Comparison of ENCODE assay signal across 1 cellular context in the genomic region with DNA sequence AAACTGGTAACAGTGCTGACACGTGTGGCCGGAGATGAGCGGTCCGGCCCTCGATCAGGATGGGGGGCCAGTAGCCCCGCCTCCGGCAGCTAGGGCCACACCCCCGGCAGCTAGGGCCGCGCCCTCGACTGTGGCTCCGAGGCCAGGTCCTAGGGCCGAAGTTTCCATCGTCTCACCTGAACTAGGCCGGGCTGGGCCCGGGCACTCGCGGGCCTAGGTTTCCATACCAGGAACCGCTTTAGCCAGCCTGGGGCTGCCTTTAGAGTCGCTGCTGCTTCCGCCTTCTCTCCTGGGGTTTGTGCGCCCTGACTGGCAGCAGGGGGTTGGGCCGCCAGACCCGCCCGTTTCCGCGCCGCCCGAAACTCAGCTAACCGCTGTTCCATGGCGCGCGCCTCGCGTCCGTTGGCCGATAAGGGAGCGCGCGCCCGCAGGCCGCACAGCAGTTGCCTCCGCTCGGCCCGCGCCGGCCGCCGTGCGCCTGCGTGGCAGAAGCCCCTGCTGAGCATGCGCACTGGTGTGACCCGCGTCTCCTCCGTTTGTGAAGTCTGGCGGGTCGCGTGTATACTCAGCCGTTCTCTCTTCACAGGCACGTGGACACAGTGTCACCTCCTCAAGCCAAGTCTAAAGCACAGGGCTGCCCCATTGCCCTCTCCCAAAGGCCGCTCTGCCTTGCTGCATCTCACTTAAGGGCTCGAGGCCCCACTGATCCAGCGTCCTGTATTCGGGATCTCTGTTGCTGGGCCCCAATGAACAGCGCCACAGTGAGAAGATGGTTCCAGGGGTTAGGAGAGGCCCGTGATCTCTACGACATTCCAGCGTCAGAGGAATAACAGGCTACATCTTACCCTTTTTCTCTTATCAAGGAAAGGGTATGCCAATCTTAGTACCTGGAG.
TF ChIP-seq lines count a peak whose summit lies in the region.

Gene SAYSD1, minus strand, starts transcription at position 480 of the 893 bp plus-strand sequence. Its CDS starts 97 bp downstream, at position 383.

TF ChIP-seq in HepG2, 621 proteins besides CTCF, POLR2A, EP300 and RAD21 (continued from another document and continues in another):
- TF ChIP-seq MLXIP (CRISPR knock-in tag; IDR thresholded peaks at IDR 0.05; ENCODE audit: borderline replicate concordance) (no peak; the same call in 1 of the 2 replicates), ZNF101 (CRISPR knock-in tag; IDR thresholded peaks at IDR 0.05; ENCODE audit: borderline replicate concordance, low read depth) (peak; percentile 57; the same call in 1 of the 2 replicates), ZFP36L2 (CRISPR knock-in tag; IDR thresholded peaks at IDR 0.05) (no peak), KLF12 (CRISPR knock-in tag; IDR thresholded peaks at IDR 0.05; ENCODE audit: borderline replicate concordance) (peak; percentile 76), NFIB (CRISPR knock-in tag; IDR thresholded peaks at IDR 0.05; ENCODE audit: borderline replicate concordance) (no peak), ZFP36L1 (CRISPR knock-in tag; IDR thresholded peaks at IDR 0.05) (peak; percentile 99), AGO1 (IDR thresholded peaks at IDR 0.05; ENCODE audit: low read depth, low read length, poor library complexity, severe bottlenecking) (peak; percentile 52), MTA1 (CRISPR knock-in tag; IDR thresholded peaks at IDR 0.05; ENCODE audit: borderline replicate concordance) (no peak), PAWR (CRISPR knock-in tag; IDR thresholded peaks at IDR 0.05; ENCODE audit: borderline replicate concordance) (peak; percentile 87; the same call in 1 of the 2 replicates), ZNF30 (CRISPR knock-in tag; IDR thresholded peaks at IDR 0.05) (peak; percentile 99), MAFF (IDR thresholded peaks at IDR 0.05; ENCODE audit: low read depth, low read length) (no peak), SP1 (IDR thresholded peaks at IDR 0.05) (no peak), SP1 (CRISPR knock-in tag; IDR thresholded peaks at IDR 0.05) (0 out of 2 replicates have a peak, but pooled peaks have one; percentile 38), ZNF33B (CRISPR knock-in tag; IDR thresholded peaks at IDR 0.05) (peak; percentile 88; the same call in 1 of the 2 replicates), DPF2 (CRISPR knock-in tag; IDR thresholded peaks at IDR 0.05; ENCODE audit: borderline replicate concordance, low read depth) (no peak), PAX8 (CRISPR knock-in tag; IDR thresholded peaks at IDR 0.05; ENCODE audit: borderline replicate concordance) (peak; percentile 28; the same call in 1 of the 2 replicates), DRAP1 (CRISPR knock-in tag; IDR thresholded peaks at IDR 0.05) (peak; percentile 51; the same call in 1 of the 2 replicates), ZNF432 (CRISPR knock-in tag; IDR thresholded peaks at IDR 0.05; ENCODE audit: borderline replicate concordance) (no peak), ZNF7 (CRISPR knock-in tag; IDR thresholded peaks at IDR 0.05) (no peak; the same call in 1 of the 2 replicates), ZMAT5 (CRISPR knock-in tag; IDR thresholded peaks at IDR 0.05; ENCODE audit: borderline replicate concordance, low read depth) (no peak), HMG20B (CRISPR knock-in tag; conservative IDR thresholded peaks at IDR 0.05) (peak; percentile 55; the same call in 1 of the 2 replicates), ZBTB14 (CRISPR knock-in tag; IDR thresholded peaks at IDR 0.05) (peak; percentile 98), ZNF776 (CRISPR knock-in tag; IDR thresholded peaks at IDR 0.05) (peak; percentile 97; the same call in 1 of the 2 replicates), CHCHD3 (CRISPR knock-in tag; IDR thresholded peaks at IDR 0.05) (peak; percentile 99), NFATC3 (CRISPR knock-in tag; IDR thresholded peaks at IDR 0.05) (peak; percentile 85), RFX1 (IDR thresholded peaks at IDR 0.05) (no peak), ZMYM4 (CRISPR knock-in tag; IDR thresholded peaks at IDR 0.05) (peak; percentile 93), GLMP (CRISPR knock-in tag; IDR thresholded peaks at IDR 0.05; ENCODE audit: borderline replicate concordance) (no peak), WIZ (CRISPR knock-in tag; IDR thresholded peaks at IDR 0.05) (peak; percentile 78), U2AF2 (IDR thresholded peaks at IDR 0.05; ENCODE audit: low read depth, low read length) (no peak), SAFB2 (CRISPR knock-in tag; IDR thresholded peaks at IDR 0.05; ENCODE audit: borderline replicate concordance, low read depth) (peak; percentile 88), TP53 (CRISPR knock-in tag; conservative IDR thresholded peaks at IDR 0.05) (no peak; the same call in 1 of the 2 replicates), CHD4 (IDR thresholded peaks at IDR 0.05; ENCODE audit: borderline replicate concordance, low read length) (no peak), GATAD2A (CRISPR knock-in tag; IDR thresholded peaks at IDR 0.05) (peak; percentile 5; the same call in 1 of the 2 replicates), HOXA7 (CRISPR knock-in tag; IDR thresholded peaks at IDR 0.05) (no peak; the same call in 1 of the 2 replicates), NFIC (IDR thresholded peaks at IDR 0.05; ENCODE audit: low read length) (no peak), ZNF333 (CRISPR knock-in tag; IDR thresholded peaks at IDR 0.05; ENCODE audit: borderline replicate concordance) (peak; percentile 77; the same call in 1 of the 2 replicates), RBM39 (IDR thresholded peaks at IDR 0.05; ENCODE audit: low read depth, low read length, poor library complexity, severe bottlenecking) (peak; percentile 81)
- TF ChIP-seq, protein P1, sequence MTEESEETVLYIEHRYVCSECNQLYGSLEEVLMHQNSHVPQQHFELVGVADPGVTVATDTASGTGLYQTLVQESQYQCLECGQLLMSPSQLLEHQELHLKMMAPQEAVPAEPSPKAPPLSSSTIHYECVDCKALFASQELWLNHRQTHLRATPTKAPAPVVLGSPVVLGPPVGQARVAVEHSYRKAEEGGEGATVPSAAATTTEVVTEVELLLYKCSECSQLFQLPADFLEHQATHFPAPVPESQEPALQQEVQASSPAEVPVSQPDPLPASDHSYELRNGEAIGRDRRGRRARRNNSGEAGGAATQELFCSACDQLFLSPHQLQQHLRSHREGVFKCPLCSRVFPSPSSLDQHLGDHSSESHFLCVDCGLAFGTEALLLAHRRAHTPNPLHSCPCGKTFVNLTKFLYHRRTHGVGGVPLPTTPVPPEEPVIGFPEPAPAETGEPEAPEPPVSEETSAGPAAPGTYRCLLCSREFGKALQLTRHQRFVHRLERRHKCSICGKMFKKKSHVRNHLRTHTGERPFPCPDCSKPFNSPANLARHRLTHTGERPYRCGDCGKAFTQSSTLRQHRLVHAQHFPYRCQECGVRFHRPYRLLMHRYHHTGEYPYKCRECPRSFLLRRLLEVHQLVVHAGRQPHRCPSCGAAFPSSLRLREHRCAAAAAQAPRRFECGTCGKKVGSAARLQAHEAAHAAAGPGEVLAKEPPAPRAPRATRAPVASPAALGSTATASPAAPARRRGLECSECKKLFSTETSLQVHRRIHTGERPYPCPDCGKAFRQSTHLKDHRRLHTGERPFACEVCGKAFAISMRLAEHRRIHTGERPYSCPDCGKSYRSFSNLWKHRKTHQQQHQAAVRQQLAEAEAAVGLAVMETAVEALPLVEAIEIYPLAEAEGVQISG (CRISPR knock-in tag; IDR thresholded peaks at IDR 0.05): peak; percentile 85
- TF ChIP-seq, protein P2, sequence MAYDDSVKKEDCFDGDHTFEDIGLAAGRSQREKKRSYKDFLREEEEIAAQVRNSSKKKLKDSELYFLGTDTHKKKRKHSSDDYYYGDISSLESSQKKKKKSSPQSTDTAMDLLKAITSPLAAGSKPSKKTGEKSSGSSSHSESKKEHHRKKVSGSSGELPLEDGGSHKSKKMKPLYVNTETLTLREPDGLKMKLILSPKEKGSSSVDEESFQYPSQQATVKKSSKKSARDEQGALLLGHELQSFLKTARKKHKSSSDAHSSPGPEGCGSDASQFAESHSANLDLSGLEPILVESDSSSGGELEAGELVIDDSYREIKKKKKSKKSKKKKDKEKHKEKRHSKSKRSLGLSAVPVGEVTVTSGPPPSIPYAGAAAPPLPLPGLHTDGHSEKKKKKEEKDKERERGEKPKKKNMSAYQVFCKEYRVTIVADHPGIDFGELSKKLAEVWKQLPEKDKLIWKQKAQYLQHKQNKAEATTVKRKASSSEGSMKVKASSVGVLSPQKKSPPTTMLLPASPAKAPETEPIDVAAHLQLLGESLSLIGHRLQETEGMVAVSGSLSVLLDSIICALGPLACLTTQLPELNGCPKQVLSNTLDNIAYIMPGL (CRISPR knock-in tag; IDR thresholded peaks at IDR 0.05; ENCODE audit: borderline replicate concordance in 1 of 2, low read depth in 1 of 2): peak; percentile 47 to 83
- TF ChIP-seq, protein P3, sequence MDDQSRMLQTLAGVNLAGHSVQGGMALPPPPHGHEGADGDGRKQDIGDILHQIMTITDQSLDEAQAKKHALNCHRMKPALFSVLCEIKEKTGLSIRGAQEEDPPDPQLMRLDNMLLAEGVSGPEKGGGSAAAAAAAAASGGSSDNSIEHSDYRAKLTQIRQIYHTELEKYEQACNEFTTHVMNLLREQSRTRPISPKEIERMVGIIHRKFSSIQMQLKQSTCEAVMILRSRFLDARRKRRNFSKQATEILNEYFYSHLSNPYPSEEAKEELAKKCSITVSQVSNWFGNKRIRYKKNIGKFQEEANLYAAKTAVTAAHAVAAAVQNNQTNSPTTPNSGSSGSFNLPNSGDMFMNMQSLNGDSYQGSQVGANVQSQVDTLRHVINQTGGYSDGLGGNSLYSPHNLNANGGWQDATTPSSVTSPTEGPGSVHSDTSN (CRISPR knock-in tag; IDR thresholded peaks at IDR 0.05; ENCODE audit: borderline replicate concordance): peak; percentile 55; the same call in 1 of the 2 replicates
- TF ChIP-seq, protein P4, sequence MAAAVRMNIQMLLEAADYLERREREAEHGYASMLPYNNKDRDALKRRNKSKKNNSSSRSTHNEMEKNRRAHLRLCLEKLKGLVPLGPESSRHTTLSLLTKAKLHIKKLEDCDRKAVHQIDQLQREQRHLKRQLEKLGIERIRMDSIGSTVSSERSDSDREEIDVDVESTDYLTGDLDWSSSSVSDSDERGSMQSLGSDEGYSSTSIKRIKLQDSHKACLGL (CRISPR knock-in tag; IDR thresholded peaks at IDR 0.05): peak; percentile 97
